11 cellular contexts compared by ENCODE assay signal in the genomic region with DNA sequence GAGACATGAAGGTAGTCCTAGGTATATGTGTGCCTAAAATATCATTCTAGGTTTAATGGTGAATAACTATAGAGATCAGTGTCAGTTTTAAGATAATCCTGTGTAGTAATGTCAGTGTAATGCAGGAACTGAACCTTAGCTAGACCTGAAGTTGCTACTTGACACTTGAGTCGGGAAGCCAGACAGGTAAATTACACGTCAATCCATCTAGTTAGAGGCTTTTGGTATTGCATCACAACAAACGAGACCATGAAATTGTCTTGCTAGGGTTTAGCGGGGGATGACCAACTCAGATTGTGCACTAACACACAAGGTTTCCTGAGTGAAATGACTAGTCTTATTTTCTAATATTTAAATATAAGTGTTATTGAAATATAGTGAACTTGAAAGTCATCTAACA. TPM values are rescaled to one million over a fixed set of nuclear protein-coding genes. Genes with fewer than 3 reads are reported as not detected.
DNase-seq lines count a peak whose midpoint lies in the region; ATAC-seq and TF ChIP-seq lines count a peak whose summit lies in the region.
"Had no signal": no experiment of that assay in that cellular context is flagged by ENCODE, and none has a peak within 500 bp of the region (broad histone marks: within the 10 kb centered on the region; RNA-seq: fewer than 3 reads in every experiment).

No MANE protein-coding gene starts in this region.

- H2AFZ ChIP-seq in SK-N-SH (ENCODE audit: low read depth) = no peak overlapping the region

- peaks cover 50% of the 10 kb centered on the region for H4K20me1 ChIP-seq in SK-N-SH (ENCODE audit: insufficient read depth)

- H3K9ac ChIP-seq in SK-N-SH = no peak overlapping the region

- H3K9me3 ChIP-seq in SK-N-SH (no peaks in the 10 kb centered on the region), Panc1 (ENCODE audit: control insufficient read depth, insufficient read depth, low read depth, low read length) (no peaks in the 10 kb centered on the region)
- H3K9me3 ChIP-seq: adrenal gland had no signal

- POLR2A ChIA-PET in SK-N-SH (lab: Yijun Ruan, JAX) (no interaction called here), Panc1 (lab: Charles Lee) (interaction anchor here (0.6 to 0.7 kb wide), 2 partner anchors 15 to 44 kb away, joined by 3 to 6 read pairs; no protein-coding TSS in a partner anchor)

- TF ChIP-seq EP300 in SK-N-SH (IDR thresholded peaks at IDR 0.05; ENCODE audit: borderline replicate concordance in 1 of 2, low read depth in 1 of 2, low read length in 1 of 2) = no peak

- in situ Hi-C loops in Panc1 (cut with HindIII; ENCODE audit: low pct_unique_long_range_greater_than_20kb, low sequenced_read_pairs) = no loop called here

- TF ChIP-seq CTCF in SK-N-SH (IDR thresholded peaks at IDR 0.05) (no peak), Panc1 (IDR thresholded peaks at IDR 0.05) (no peak), glutamatergic neuron (IDR thresholded peaks at IDR 0.05; ENCODE audit: partially characterized antibody, unreplicated experiment) (no peak)

- peaks cover 6% of the 10 kb centered on the region for H3K27me3 Mint-ChIP-seq in glutamatergic neuron (ENCODE audit: unreplicated experiment)

- H3K79me2 ChIP-seq in SK-N-SH (ENCODE audit: insufficient read depth) = peaks cover 64% of the 10 kb centered on the region

- TSS peak; percentile 61 for BruUV-seq in Panc1 (replicated peaks; lab: Mats Ljungman, UMichigan)

- H3K9me3 Mint-ChIP-seq in glutamatergic neuron (ENCODE audit: unreplicated experiment) = peaks cover 10% of the 10 kb centered on the region
- H3K9me3 Mint-ChIP-seq in stimulated activated effector memory CD8-positive, alpha-beta T cell treated with anti-CD3 and anti-CD28 coated beads, Interleukin-12 subunit alpha, Interleukin-12 subunit beta, amount 100 ng/mL, for 72 hours = no peaks in the 10 kb centered on the region

- H3K36me3 ChIP-seq in SK-N-SH (replicated peaks in 1 of 2; ENCODE audit: control insufficient read depth in 1 of 2, insufficient read depth in 2 of 2, low read length in 1 of 2) (peaks cover 37 to 41% of the 10 kb centered on the region in 2 experiments), Panc1 (ENCODE audit: control insufficient read depth, insufficient read depth, low read length) (peaks cover 9% of the 10 kb centered on the region)
- H3K36me3 ChIP-seq: adrenal gland had no signal

- H3K9me2 ChIP-seq in SK-N-SH = no peaks in the 10 kb centered on the region

- intact Hi-C loops in Panc1 (cut with micrococcal nuclease; ENCODE audit: unreplicated experiment) = no loop called here

- peak overlapping the region in 1 of 2 experiments; percentile 82; a peak in 2 of 4 replicates for H3K4me3 ChIP-seq in SK-N-SH (ENCODE audit: low read depth in 2 of 2, low read length in 1 of 2)
- H3K4me3 ChIP-seq in Panc1 (ENCODE audit: low read depth in 2 of 2, low read length in 2 of 2) = no peak overlapping the region; a peak in 1 of 4 replicates

- no peaks in the 10 kb centered on the region for H3K27me3 ChIP-seq in SK-N-SH (ENCODE audit: insufficient read depth)
- no peaks in the 10 kb centered on the region; the same call in 1 of the 2 replicates for H3K27me3 ChIP-seq in Panc1 (ENCODE audit: control insufficient read depth, insufficient read depth, low read length)
- H3K27me3 ChIP-seq: adrenal gland had no signal

- H3K4me3 Mint-ChIP-seq in glutamatergic neuron (ENCODE audit: unreplicated experiment) = peak overlapping the region; percentile 55
- H3K4me3 Mint-ChIP-seq in stimulated activated effector memory CD8-positive, alpha-beta T cell treated with anti-CD3 and anti-CD28 coated beads, Interleukin-12 subunit alpha, Interleukin-12 subunit beta, amount 100 ng/mL, for 72 hours = peak overlapping the region; percentile 75

- H3K27ac ChIP-seq in SK-N-SH (ENCODE audit: low read depth in 2 of 2, low read length in 1 of 2) = no peak overlapping the region
- H3K27ac ChIP-seq in Panc1 (ENCODE audit: low read length) = peak overlapping the region; percentile 45; the same call in 1 of the 2 replicates

- ATAC-seq in SK-N-SH treated with all-trans-retinoic acid at 6 μM for 48 hours (no peak), Panc1 (no peak), HG02981 (IDR thresholded peaks at IDR 0.05; ENCODE audit: unreplicated experiment) (no peak), GM21360 (IDR thresholded peaks at IDR 0.05; ENCODE audit: unreplicated experiment) (no peak)
- ATAC-seq in stimulated activated effector memory CD8-positive, alpha-beta T cell treated with anti-CD3 and anti-CD28 coated beads, Interleukin-12 subunit alpha, Interleukin-12 subunit beta, amount 100 ng/mL, for 72 hours = no peak

- TF ChIP-seq RAD21 in SK-N-SH (IDR thresholded peaks at IDR 0.05; ENCODE audit: low read length) = no peak

- WGBS in SK-N-SH (ENCODE audit: low lambda C conversion rate) = 85% methylated on average over 4 of the region's 4 CpGs

- DNase-seq in SK-N-SH (no peak), Panc1 (ENCODE audit: low read depth, low spot score) (no peak), glutamatergic neuron (no peak), germinal center (ENCODE audit: low spot score) (no peak)
- no peak for DNase-seq in stimulated activated effector memory CD8-positive, alpha-beta T cell treated with anti-CD3 and anti-CD28 coated beads, Interleukin-12 subunit alpha, Interleukin-12 subunit beta, amount 100 ng/mL, for 72 hours (ENCODE audit: low spot score in 2 of 2)
- DNase-seq: ACHN, head of caudate nucleus had no signal

- no peak overlapping the region for H3K27ac Mint-ChIP-seq in glutamatergic neuron (ENCODE audit: unreplicated experiment)
- peak overlapping the region; percentile 88 for H3K27ac Mint-ChIP-seq in stimulated activated effector memory CD8-positive, alpha-beta T cell treated with anti-CD3 and anti-CD28 coated beads, Interleukin-12 subunit alpha, Interleukin-12 subunit beta, amount 100 ng/mL, for 72 hours

- CTCF ChIA-PET in SK-N-SH (lab: Yijun Ruan, JAX) = interaction anchor here (0.6 to 8.5 kb wide), 14 partner anchors 8 to 1202 kb away, joined by 3 to 126 read pairs (median 4); no protein-coding TSS in a partner anchor
- CTCF ChIA-PET in Panc1 (lab: Charles Lee) = no interaction called here

- peak overlapping the region; percentile 73 for H3K4me2 ChIP-seq in SK-N-SH

- peaks cover 23% of the 10 kb centered on the region for H3K4me1 Mint-ChIP-seq in glutamatergic neuron (ENCODE audit: low read depth, unreplicated experiment)
- peaks cover 43% of the 10 kb centered on the region for H3K4me1 Mint-ChIP-seq in stimulated activated effector memory CD8-positive, alpha-beta T cell treated with anti-CD3 and anti-CD28 coated beads, Interleukin-12 subunit alpha, Interleukin-12 subunit beta, amount 100 ng/mL, for 72 hours

- peaks cover 12% of the 10 kb centered on the region for H3F3A ChIP-seq in SK-N-SH (replicated peaks; ENCODE audit: insufficient read depth)

- H3K4me1 ChIP-seq in SK-N-SH (ENCODE audit: control insufficient read depth in 1 of 2, insufficient read depth in 2 of 2, low read depth in 1 of 2, low read length in 1 of 2) = peaks cover 26 to 49% of the 10 kb centered on the region in 2 experiments; a peak in 3 of 4 replicates
- H3K4me1 ChIP-seq in Panc1 (ENCODE audit: control insufficient read depth, insufficient read depth, low read length) = peaks cover 32% of the 10 kb centered on the region

- no peaks in the 10 kb centered on the region for H3K36me3 Mint-ChIP-seq in glutamatergic neuron (ENCODE audit: unreplicated experiment)
- H3K36me3 Mint-ChIP-seq in stimulated activated effector memory CD8-positive, alpha-beta T cell treated with anti-CD3 and anti-CD28 coated beads, Interleukin-12 subunit alpha, Interleukin-12 subunit beta, amount 100 ng/mL, for 72 hours = peaks cover 60% of the 10 kb centered on the region

TF ChIP-seq in SK-N-SH, 30 proteins besides CTCF, POLR2A, EP300 and RAD21 (continues in another document):
- TF ChIP-seq, protein P1, sequence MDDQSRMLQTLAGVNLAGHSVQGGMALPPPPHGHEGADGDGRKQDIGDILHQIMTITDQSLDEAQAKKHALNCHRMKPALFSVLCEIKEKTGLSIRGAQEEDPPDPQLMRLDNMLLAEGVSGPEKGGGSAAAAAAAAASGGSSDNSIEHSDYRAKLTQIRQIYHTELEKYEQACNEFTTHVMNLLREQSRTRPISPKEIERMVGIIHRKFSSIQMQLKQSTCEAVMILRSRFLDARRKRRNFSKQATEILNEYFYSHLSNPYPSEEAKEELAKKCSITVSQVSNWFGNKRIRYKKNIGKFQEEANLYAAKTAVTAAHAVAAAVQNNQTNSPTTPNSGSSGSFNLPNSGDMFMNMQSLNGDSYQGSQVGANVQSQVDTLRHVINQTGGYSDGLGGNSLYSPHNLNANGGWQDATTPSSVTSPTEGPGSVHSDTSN (IDR thresholded peaks at IDR 0.05) = no peak
- TF ChIP-seq SIN3A (IDR thresholded peaks at IDR 0.05; ENCODE audit: borderline replicate concordance, low read depth, low read length) (no peak), GABPA (IDR thresholded peaks at IDR 0.05; ENCODE audit: low read depth) (no peak)

TF ChIP-seq in SK-N-SH treated with all-trans-retinoic acid at 6 μM for 48 hours, 23 proteins besides CTCF, POLR2A, EP300 and RAD21:
- TF ChIP-seq TOX (CRISPR knock-in tag; IDR thresholded peaks at IDR 0.05; ENCODE audit: borderline replicate concordance) = no peak
- no peak for TF ChIP-seq RARB (CRISPR knock-in tag; IDR thresholded peaks at IDR 0.05)
TF ChIP-seq in SK-N-SH treated with all-trans-retinoic acid at 6 μM for 48 hours: peak in this region for 0.

RNA-seq across cellular contexts. Expression of a gene that starts 2.0 kb away (rescaled TPM):
- polyA plus RNA-seq in SK-N-SH (2012; rRNA removed) = 60.5 and 81.6 TPM in 2 replicates
- polyA plus RNA-seq in SK-N-SH (2012; cell fraction: cytosol; rRNA removed) = 74.0 and 87.5 TPM in 2 replicates
- polyA plus RNA-seq in SK-N-SH (2012; cell fraction: nucleus; rRNA removed) = 59.0 and 95.1 TPM in 2 replicates
- total RNA-seq in Panc1 (2021; ENCODE audit: unreplicated experiment) (66.4 TPM), glutamatergic neuron (ENCODE audit: unreplicated experiment) (71.5 TPM)
- 63.8 TPM for polyA plus RNA-seq in Panc1 (2012; ENCODE audit: insufficient read length)
